In the genomic region with DNA sequence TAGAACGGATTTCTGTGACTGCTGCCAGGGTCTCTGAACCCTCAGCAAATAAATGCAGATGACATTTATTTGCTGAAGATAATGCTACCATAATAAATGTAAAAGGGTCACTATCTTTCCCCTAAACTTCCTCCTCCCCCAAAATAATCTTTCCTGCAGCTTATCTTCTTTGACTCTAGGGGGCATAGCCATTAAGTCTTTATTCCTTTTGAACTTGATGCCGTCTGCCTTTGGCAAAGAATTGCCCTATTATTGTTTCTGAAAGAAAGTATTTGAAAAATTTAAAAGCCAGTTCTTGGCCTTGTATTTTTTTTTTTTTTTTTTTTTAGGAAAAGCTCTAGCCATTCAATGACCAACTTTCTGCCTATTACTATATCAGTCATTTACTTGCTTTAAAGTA, we compare ENCODE assay signal across 8 cellular contexts.
DNase-seq lines count a peak whose midpoint lies in the region; ATAC-seq, FAIRE-seq and TF ChIP-seq lines count a peak whose summit lies in the region.

No MANE protein-coding gene starts in this region.

- no peaks in the 10 kb centered on the region for H3K4me1 Mint-ChIP-seq in CD8-positive, alpha-beta T cell (ENCODE audit: low read depth)
- H3K4me1 Mint-ChIP-seq in activated naive CD4-positive, alpha-beta T cell treated with anti-CD3 and anti-CD28 coated beads, Interleukin-2, amount 10 ng/mL, durations not matched to agents 7 days and 5 days = no peaks in the 10 kb centered on the region

- no peak for FAIRE-seq in GM12891 (lab: Jason Lieb, UNC)

- H3K27me3 ChIP-seq in CD8-positive, alpha-beta T cell (ENCODE audit: insufficient read depth, low read length) = no peaks in the 10 kb centered on the region

- no peak overlapping the region for H3K27ac ChIP-seq in CD8-positive, alpha-beta T cell (ENCODE audit: low read depth, low read length)

- DNase-seq in CD8-positive, alpha-beta T cell = no peak
- DNase-seq in HFF-Myc (ENCODE audit: extremely low read depth, low read depth) (no peak), SW480 (ENCODE audit: low spot score) (peak; percentile 24), iris pigment epithelial cell (ENCODE audit: low read depth) (peak; percentile 50), OCI-M2 (lab: John Stamatoyannopoulos, UW; ENCODE audit: unreplicated experiment) (no peak), T-helper 9 cell (no peak), GM12891 (ENCODE audit: insufficient read length, low spot score) (no peak)
- DNase-seq in activated naive CD4-positive, alpha-beta T cell treated with anti-CD3 and anti-CD28 coated beads, Interleukin-2, amount 10 ng/mL, durations not matched to agents 7 days and 5 days = no peak

- H3K4me3 Mint-ChIP-seq in CD8-positive, alpha-beta T cell = no peak overlapping the region
- no peak overlapping the region for H3K4me3 Mint-ChIP-seq in activated naive CD4-positive, alpha-beta T cell treated with anti-CD3 and anti-CD28 coated beads, Interleukin-2, amount 10 ng/mL, durations not matched to agents 7 days and 5 days

- no peaks in the 10 kb centered on the region for H3K9me3 Mint-ChIP-seq in CD8-positive, alpha-beta T cell
- H3K9me3 Mint-ChIP-seq in activated naive CD4-positive, alpha-beta T cell treated with anti-CD3 and anti-CD28 coated beads, Interleukin-2, amount 10 ng/mL, durations not matched to agents 7 days and 5 days = no peaks in the 10 kb centered on the region

- CTCF ChIA-PET in CD8-positive, alpha-beta T cell (lab: Charles Lee) = interaction anchor here (0.6 to 1.8 kb wide), 7 partner anchors 10 to 106 kb away, joined by 3 to 4 read pairs (median 3); no protein-coding TSS in a partner anchor
- CTCF ChIA-PET in activated naive CD4-positive, alpha-beta T cell treated with anti-CD3 and anti-CD28 coated beads, Interleukin-2, amount 10 ng/mL, durations not matched to agents 7 days and 5 days (lab: Charles Lee) = interaction anchor here (0.6 to 2.1 kb wide), 11 partner anchors 8 to 142 kb away, joined by 3 to 7 read pairs (median 3); no protein-coding TSS in a partner anchor

- POLR2A ChIA-PET in CD8-positive, alpha-beta T cell (lab: Charles Lee) = interaction anchor here (0.6 kb wide), 1 partner anchor 10 kb away, joined by 3 read pairs; no protein-coding TSS in a partner anchor

- intact Hi-C loops in CD8-positive, alpha-beta T cell (cut with DNase I, micrococcal nuclease) = loop anchor here (5.0 kb wide), 1 partner anchor 105 kb away; no protein-coding TSS in a partner anchor

- H3K4me3 ChIP-seq in CD8-positive, alpha-beta T cell (ENCODE audit: low read depth, low read length) = no peak overlapping the region
- no peak overlapping the region for H3K4me3 ChIP-seq in HFF-Myc (replicated peaks; ENCODE audit: low read depth, low read length)

- H3K27ac Mint-ChIP-seq in CD8-positive, alpha-beta T cell = no peak overlapping the region
- H3K27ac Mint-ChIP-seq in activated naive CD4-positive, alpha-beta T cell treated with anti-CD3 and anti-CD28 coated beads, Interleukin-2, amount 10 ng/mL, durations not matched to agents 7 days and 5 days = no peak overlapping the region

- no peaks in the 10 kb centered on the region for H3K36me3 Mint-ChIP-seq in CD8-positive, alpha-beta T cell
- no peaks in the 10 kb centered on the region for H3K36me3 Mint-ChIP-seq in activated naive CD4-positive, alpha-beta T cell treated with anti-CD3 and anti-CD28 coated beads, Interleukin-2, amount 10 ng/mL, durations not matched to agents 7 days and 5 days

- H3K27me3 Mint-ChIP-seq in CD8-positive, alpha-beta T cell (ENCODE audit: low read depth) = no peaks in the 10 kb centered on the region
- H3K27me3 Mint-ChIP-seq in activated naive CD4-positive, alpha-beta T cell treated with anti-CD3 and anti-CD28 coated beads, Interleukin-2, amount 10 ng/mL, durations not matched to agents 7 days and 5 days = peaks cover 14% of the 10 kb centered on the region

- peak; percentile 42 for TF ChIP-seq CTCF in CD8-positive, alpha-beta T cell (IDR thresholded peaks at IDR 0.05)
- TF ChIP-seq CTCF in HFF-Myc (IDR thresholded peaks at IDR 0.05; ENCODE audit: low read depth, low read length, missing control alignments) = peak; percentile 46

- no peaks in the 10 kb centered on the region for H3K36me3 ChIP-seq in CD8-positive, alpha-beta T cell (ENCODE audit: insufficient read depth, low read length)

- TF ChIP-seq POLR2A in GM12891 (IDR thresholded peaks at IDR 0.05; ENCODE audit: low read depth, low read length) = no peak

- ATAC-seq in CD8-positive, alpha-beta T cell = no peak

- H3K9me3 ChIP-seq in CD8-positive, alpha-beta T cell (ENCODE audit: low read length) = no peaks in the 10 kb centered on the region

- H3K4me1 ChIP-seq in CD8-positive, alpha-beta T cell (ENCODE audit: insufficient read depth, low read length) = no peaks in the 10 kb centered on the region

TF ChIP-seq in GM12891, 5 proteins besides CTCF, POLR2A, EP300 and RAD21:
- TF ChIP-seq TAF1 (IDR thresholded peaks at IDR 0.05; ENCODE audit: low read depth, low read length) (no peak), POLR2AphosphoS5 (IDR thresholded peaks at IDR 0.05; ENCODE audit: low read depth, low read length) (no peak), PAX5 (IDR thresholded peaks at IDR 0.05; ENCODE audit: insufficient read depth, low read length, severe bottlenecking) (no peak), POU2F2 (IDR thresholded peaks at IDR 0.05; ENCODE audit: low read depth, low read length) (no peak), SPI1 (IDR thresholded peaks at IDR 0.05; ENCODE audit: low read depth, low read length) (no peak)

Comparison
In these comparisons a context has a peak if more than half of its experiments do, and no peak if none do; other contexts are left out.
1. DNase-seq: peak in SW480 (single experiment) and iris pigment epithelial cell (single experiment); none in CD8-positive, alpha-beta T cell (0 of 7), HFF-Myc (single experiment), OCI-M2 (single experiment), activated naive CD4-positive, alpha-beta T cell treated with anti-CD3 and anti-CD28 coated beads, Interleukin-2, amount 10 ng/mL, durations not matched to agents 7 days and 5 days (single experiment), T-helper 9 cell (single experiment) and GM12891 (single experiment).